Comparison of ENCODE assay signal across 31 cellular contexts in the genomic region with DNA sequence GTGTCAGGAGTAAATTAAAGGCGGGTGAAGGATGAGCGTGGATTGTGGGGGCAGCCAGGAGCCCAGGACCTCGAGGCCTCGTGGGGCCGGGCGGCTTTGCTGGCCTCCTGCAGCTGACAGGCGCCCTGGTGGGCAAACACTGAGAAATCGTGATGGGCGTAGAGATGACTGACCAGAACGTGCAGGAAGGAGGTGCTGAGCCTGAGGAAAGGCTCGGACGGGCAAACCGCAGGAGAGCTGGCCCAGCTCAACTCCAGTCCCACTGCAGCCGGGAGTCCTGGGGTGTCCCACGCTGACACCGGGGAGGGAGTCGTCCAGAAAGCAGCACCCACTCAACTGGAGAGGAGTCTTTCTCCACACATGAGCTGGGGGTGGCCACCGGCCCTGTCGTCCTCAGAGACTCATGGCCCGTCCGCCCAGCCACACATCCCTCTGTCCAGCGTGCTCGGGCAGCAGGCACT.
"Had no signal": no experiment of that assay in that cellular context is flagged by ENCODE, and none has a peak within 500 bp of the region (broad histone marks: within the 10 kb centered on the region; RNA-seq: fewer than 3 reads in every experiment).

No MANE protein-coding gene starts in this region.

- H3K9me3 Mint-ChIP-seq: activated CD4-positive, alpha-beta memory T cell treated with anti-CD3 and anti-CD28 coated beads, Interleukin-2, amount 10 ng/mL, durations not matched to agents 7 days and 5 days; activated T-cell treated with anti-CD3 and anti-CD28 coated beads, Interleukin-2, amount 50 U/mL, for 4 hours; activated T-helper 17 cell treated with anti-CD3 and anti-CD28 coated beads, Interleukin-2, amount 50 U/mL, for 72 hours; endodermal cell; mesothelial cell of epicardium; stimulated activated naive CD8-positive, alpha-beta T cell treated with anti-CD3 and anti-CD28 coated beads, Interleukin-15, amount 100 ng/mL, for 72 hours; type B pancreatic cell; WTC11 had no signal

- H3K4me3 Mint-ChIP-seq: activated CD4-positive, alpha-beta memory T cell treated with anti-CD3 and anti-CD28 coated beads, Interleukin-2, amount 10 ng/mL, durations not matched to agents 7 days and 5 days; activated CD4-positive, alpha-beta T cell treated with anti-CD3 and anti-CD28 coated beads, Interleukin-2, amount 10 ng/mL, durations not matched to agents 7 days and 5 days; activated T-cell treated with anti-CD3 and anti-CD28 coated beads, Interleukin-2, amount 50 U/mL, for 4 hours; activated T-helper 17 cell treated with anti-CD3 and anti-CD28 coated beads, Interleukin-2, amount 50 U/mL, for 72 hours; endodermal cell; mesothelial cell of epicardium; stimulated activated memory B cell treated with anti-CD40 and anti-IgM and Interleukin-4, amounts not matched to agents 10 μg/mL and 1 μg/mL and 100 μg/mL, for 72 hours; stimulated activated naive CD8-positive, alpha-beta T cell treated with anti-CD3 and anti-CD28 coated beads, Interleukin-15, amount 100 ng/mL, for 72 hours; type B pancreatic cell; WTC11 had no signal

- H3K27me3 ChIP-seq: adrenal gland, body of pancreas, heart left ventricle, uterus had no signal

- H3K4me3 ChIP-seq: adrenal gland, body of pancreas, coronary artery, heart left ventricle, skin epidermis, uterus had no signal

- DNase-seq: activated CD4-positive, alpha-beta memory T cell treated with anti-CD3 and anti-CD28 coated beads, Interleukin-2, amount 10 ng/mL, durations not matched to agents 7 days and 5 days; activated CD4-positive, alpha-beta T cell treated with anti-CD3 and anti-CD28 coated beads for 1 hour; activated CD4-positive, alpha-beta T cell treated with anti-CD3 and anti-CD28 coated beads, Interleukin-2, amount 10 ng/mL, durations not matched to agents 7 days and 5 days; activated gamma-delta T cell treated with Interleukin-2 at 50 U/mL for 16 hours; activated T-cell treated with anti-CD3 and anti-CD28 coated beads, Interleukin-2, amount 50 U/mL, for 4 hours; adrenal gland; body of pancreas; cerebellar nuclear complex; endodermal cell; foreskin fibroblast; kidney glomerular epithelial cell; naive B cell; nucleus accumbens; stimulated activated CD4-positive, alpha-beta T cell treated with anti-CD3 and anti-CD28 coated beads, Interleukin-12 subunit alpha, Interleukin-12 subunit beta, amount 100 ng/mL, for 4 hours; stimulated activated CD4-positive, alpha-beta T cell treated with anti-CD3 and anti-CD28 coated beads, Interleukin-4, amount 100 ng/mL, for 4 hours; stimulated activated CD8-positive, alpha-beta memory T cell treated with anti-CD3 and anti-CD28 coated beads, Interleukin-4, amount 100 ng/mL, for 48 hours; stimulated activated naive CD8-positive, alpha-beta T cell treated with anti-CD3 and anti-CD28 coated beads, Interleukin-15, amount 100 ng/mL, for 72 hours; substantia nigra; T-helper 2 cell; uterus had no signal

- H3K4me1 ChIP-seq: adrenal gland, body of pancreas, parathyroid adenoma, uterus had no signal

- H3K27ac ChIP-seq: adrenal gland, body of pancreas, coronary artery, heart left ventricle, parathyroid adenoma, skin epidermis, uterus had no signal

- ATAC-seq: activated naive CD4-positive, alpha-beta T cell treated with anti-CD3 and anti-CD28 coated beads, Interleukin-2, amount 50 U/mL, for 72 hours; activated T-cell treated with anti-CD3 and anti-CD28 coated beads, Interleukin-2, amount 50 U/mL, for 4 hours; activated T-helper 17 cell treated with anti-CD3 and anti-CD28 coated beads, Interleukin-2, amount 50 U/mL, for 72 hours; body of pancreas; heart left ventricle; sciatic nerve; stimulated activated memory B cell treated with anti-CD40 and anti-IgM and Interleukin-4, amounts not matched to agents 10 μg/mL and 1 μg/mL and 100 μg/mL, for 72 hours; stimulated activated naive CD8-positive, alpha-beta T cell treated with anti-CD3 and anti-CD28 coated beads, Interleukin-15, amount 100 ng/mL, for 72 hours; WTC11 had no signal

- H3K27ac Mint-ChIP-seq: activated CD4-positive, alpha-beta memory T cell treated with anti-CD3 and anti-CD28 coated beads, Interleukin-2, amount 10 ng/mL, durations not matched to agents 7 days and 5 days; activated CD4-positive, alpha-beta T cell treated with anti-CD3 and anti-CD28 coated beads, Interleukin-2, amount 10 ng/mL, durations not matched to agents 7 days and 5 days; activated T-helper 17 cell treated with anti-CD3 and anti-CD28 coated beads, Interleukin-2, amount 50 U/mL, for 72 hours; endodermal cell; mesothelial cell of epicardium; naive B cell; stimulated activated memory B cell treated with anti-CD40 and anti-IgM and Interleukin-4, amounts not matched to agents 10 μg/mL and 1 μg/mL and 100 μg/mL, for 72 hours; type B pancreatic cell; WTC11 had no signal

- H3K36me3 ChIP-seq: adrenal gland, heart left ventricle, uterus had no signal

- H3K9me3 ChIP-seq: adrenal gland, body of pancreas, heart left ventricle, uterus had no signal

- H3K36me3 Mint-ChIP-seq: activated naive CD4-positive, alpha-beta T cell treated with anti-CD3 and anti-CD28 coated beads, Interleukin-2, amount 50 U/mL, for 72 hours; mesothelial cell of epicardium; naive B cell; stimulated activated memory B cell treated with anti-CD40 and anti-IgM and Interleukin-4, amounts not matched to agents 10 μg/mL and 1 μg/mL and 100 μg/mL, for 72 hours; type B pancreatic cell; WTC11 had no signal
